Comparison of ENCODE assay signal across 19 cellular contexts in the genomic region with DNA sequence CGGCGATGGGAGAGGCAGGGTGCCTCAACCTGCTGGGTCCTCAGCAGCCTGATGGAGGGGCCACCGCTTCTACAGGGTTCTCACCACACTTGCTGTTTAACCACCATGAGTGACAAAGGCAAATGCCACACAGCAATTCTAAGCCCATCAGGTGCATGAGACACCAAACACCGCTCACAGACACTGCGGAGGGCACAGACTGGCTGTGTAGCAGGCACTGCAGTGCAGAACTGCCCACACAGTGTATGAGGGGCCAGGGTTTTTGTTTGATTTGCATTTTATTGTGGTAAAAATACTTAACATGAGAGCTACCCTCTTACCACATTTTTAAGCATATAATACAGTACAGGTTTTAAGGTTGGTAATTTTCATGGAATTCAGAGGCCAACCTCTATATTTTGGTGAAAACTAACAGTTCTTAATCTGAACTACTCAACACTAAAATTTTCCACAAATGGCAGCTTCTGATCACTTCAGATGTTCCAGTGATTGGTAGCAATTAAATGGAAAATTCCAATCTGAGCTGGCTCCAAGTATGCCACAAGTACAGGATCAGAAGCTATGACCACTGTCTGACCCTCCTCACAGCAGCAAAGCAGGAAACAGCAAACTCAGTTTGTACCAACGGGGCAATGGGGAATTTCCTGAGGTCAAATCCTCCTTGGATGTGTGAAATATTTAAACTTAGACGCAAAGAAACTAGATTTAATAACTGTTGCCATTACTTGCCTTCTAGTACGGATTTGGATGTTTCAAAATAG.
DNase-seq lines count a peak whose midpoint lies in the region; ATAC-seq and TF ChIP-seq lines count a peak whose summit lies in the region.
"Had no signal": no experiment of that assay in that cellular context is flagged by ENCODE, and none has a peak within 500 bp of the region (broad histone marks: within the 10 kb centered on the region; RNA-seq: fewer than 3 reads in every experiment).

No MANE protein-coding gene starts in this region.

- no peak overlapping the region for H3K4me3 ChIP-seq in left ventricle myocardium inferior
- H3K4me3 ChIP-seq: A549, PC-9 had no signal

- H3K9me3 Mint-ChIP-seq in chondrocyte (ENCODE audit: low read depth), result no peaks in the 10 kb centered on the region
- H3K9me3 Mint-ChIP-seq: CD14-positive monocyte had no signal

- no peaks in the 10 kb centered on the region for H3K27me3 ChIP-seq in left ventricle myocardium inferior (ENCODE audit: low read depth)

- H3K9me3 ChIP-seq in left ventricle myocardium inferior (replicated peaks), result no peaks in the 10 kb centered on the region
- H3K9me3 ChIP-seq: A549, Caco-2 had no signal

- H3K4me3 Mint-ChIP-seq in chondrocyte (ENCODE audit: unreplicated experiment), result no peak overlapping the region
- H3K4me3 Mint-ChIP-seq: CD14-positive monocyte had no signal

- H3K27ac ChIP-seq in left ventricle myocardium inferior (replicated peaks), result peak overlapping the region; percentile 22
- H3K27ac ChIP-seq: A549, PC-9 had no signal

- H3K27ac Mint-ChIP-seq in chondrocyte (ENCODE audit: unreplicated experiment), result peak overlapping the region; percentile 3
- H3K27ac Mint-ChIP-seq: CD14-positive monocyte had no signal

- intact Hi-C loops in left ventricle myocardium inferior (cut with micrococcal nuclease) (no loop called here), Right ventricle myocardium superior (cut with DNase I) (no loop called here)

- no peaks in the 10 kb centered on the region for H3K36me3 ChIP-seq in left ventricle myocardium inferior

- peaks cover 49% of the 10 kb centered on the region for H3K4me1 ChIP-seq in left ventricle myocardium inferior
- H3K4me1 ChIP-seq: A549, Caco-2 had no signal

- no peak for DNase-seq in left ventricle myocardium inferior
- DNase-seq in Right ventricle myocardium superior, result no peak
- DNase-seq in chondrocyte (ENCODE audit: low spot score), result no peak
- DNase-seq in lung microvascular endothelial cell (ENCODE audit: low read depth in 2 of 2), result peak; percentile 82 to 93
- no peak for DNase-seq in NCI-H2227 treated with DMSO at 0.1 percent for 48 hours (lab: John Stamatoyannopoulos, UW)
- DNase-seq: Caco-2, HCEC 1CT, NCI-H1092, NCI-H1694, NCI-H2107, NCI-H345, NCI-H69, PC-9 had no signal

- TF ChIP-seq CTCF in left ventricle myocardium inferior (IDR thresholded peaks at IDR 0.05; ENCODE audit: borderline replicate concordance), result no peak
- TF ChIP-seq CTCF in chondrocyte (IDR thresholded peaks at IDR 0.05), result no peak

- H3K4me1 Mint-ChIP-seq in chondrocyte (ENCODE audit: low read depth), result peaks cover 51% of the 10 kb centered on the region
- H3K4me1 Mint-ChIP-seq: CD14-positive monocyte had no signal

- no peaks in the 10 kb centered on the region for H3K36me3 Mint-ChIP-seq in chondrocyte (ENCODE audit: low read depth)

- H3K27me3 Mint-ChIP-seq in chondrocyte (ENCODE audit: low read depth), result no peaks in the 10 kb centered on the region

- ATAC-seq in Right ventricle myocardium superior (ENCODE audit: poor library complexity), result no peak
- no peak for ATAC-seq in GM21381 (IDR thresholded peaks at IDR 0.05; ENCODE audit: unreplicated experiment)
- no peak for ATAC-seq in HG02885 (IDR thresholded peaks at IDR 0.05; ENCODE audit: poor library complexity, unreplicated experiment)
- ATAC-seq in HG03097 (IDR thresholded peaks at IDR 0.05; ENCODE audit: low FRiP score, unreplicated experiment), result no peak
- ATAC-seq: A549, Right ventricle myocardium inferior had no signal

Comparison
In these comparisons a context has a peak if more than half of its experiments do, and no peak if none do; other contexts are left out.
1. DNase-seq: peak in lung microvascular endothelial cell (2 of 2); none in left ventricle myocardium inferior (single experiment), Right ventricle myocardium superior (single experiment), chondrocyte (single experiment) and NCI-H2227 treated with DMSO at 0.1 percent for 48 hours (single experiment).